In genomic region chr19:5070390-5070789, GRCh38 we compare ENCODE assay signal across 27 cellular contexts.
"Had no signal": no experiment of that assay in that cellular context is flagged by ENCODE, and none has a peak within 500 bp of the region (broad histone marks: within the 10 kb centered on the region; RNA-seq: fewer than 3 reads in every experiment).

No MANE protein-coding gene starts in this region.

- H3K27ac Mint-ChIP-seq: progenitor cell of endocrine pancreas had no signal

- H3K4me1 ChIP-seq: gastrocnemius medialis, parathyroid adenoma, tibial artery had no signal

- H3K27me3 Mint-ChIP-seq: effector memory CD8-positive, alpha-beta T cell; naive thymus-derived CD4-positive, alpha-beta T cell; progenitor cell of endocrine pancreas had no signal

- ATAC-seq: effector memory CD8-positive, alpha-beta T cell; esophagus mucosa; gastrocnemius medialis; left cardiac atrium; left lung; naive thymus-derived CD4-positive, alpha-beta T cell; right lobe of liver had no signal

- H3K4me3 ChIP-seq: gastrocnemius medialis, left lung, right lobe of liver, stomach, testis, tibial artery, upper lobe of left lung had no signal

- DNase-seq: cerebellar nuclear complex; cortex of kidney; effector memory CD8-positive, alpha-beta T cell; foreskin fibroblast; gastrocnemius medialis; head of caudate nucleus; left cardiac atrium; left lung; mesendoderm; midbrain; naive thymus-derived CD4-positive, alpha-beta T cell; right lobe of liver; small intestine; stimulated activated CD4-positive, alpha-beta T cell treated with anti-CD3 and anti-CD28 coated beads, Interleukin-1b, Interleukin-23, amount 100 ng/mL, for 48 hours; stimulated activated CD4-positive, alpha-beta T cell treated with anti-CD3 and anti-CD28 coated beads, Interleukin-4, amount 100 ng/mL, for 1 hour; stimulated activated CD8-positive, alpha-beta memory T cell treated with anti-CD3 and anti-CD28 coated beads, Interleukin-4, amount 100 ng/mL, for 48 hours; stimulated activated naive CD4-positive, alpha-beta T cell treated with Interleukin-2 at 50 U/mL for 16 hours; stomach; testis; tibial artery had no signal

- H3K27ac ChIP-seq: epithelial cell of prostate, gastrocnemius medialis, left lung, neutrophil, parathyroid adenoma, right lobe of liver, stomach, testis, tibial artery, upper lobe of left lung had no signal

- H3K4me3 Mint-ChIP-seq: effector memory CD8-positive, alpha-beta T cell; naive thymus-derived CD4-positive, alpha-beta T cell had no signal

- H3K9me3 ChIP-seq: gastrocnemius medialis, left lung, neutrophil, right lobe of liver, stomach, testis, tibial artery, upper lobe of left lung had no signal

- H3K9me3 Mint-ChIP-seq: effector memory CD8-positive, alpha-beta T cell; naive thymus-derived CD4-positive, alpha-beta T cell had no signal

- H3K9ac ChIP-seq: parathyroid adenoma had no signal

- FAIRE-seq: small intestine, urothelium cell line had no signal
